1 cellular context compared by ENCODE assay signal in the genomic region with DNA sequence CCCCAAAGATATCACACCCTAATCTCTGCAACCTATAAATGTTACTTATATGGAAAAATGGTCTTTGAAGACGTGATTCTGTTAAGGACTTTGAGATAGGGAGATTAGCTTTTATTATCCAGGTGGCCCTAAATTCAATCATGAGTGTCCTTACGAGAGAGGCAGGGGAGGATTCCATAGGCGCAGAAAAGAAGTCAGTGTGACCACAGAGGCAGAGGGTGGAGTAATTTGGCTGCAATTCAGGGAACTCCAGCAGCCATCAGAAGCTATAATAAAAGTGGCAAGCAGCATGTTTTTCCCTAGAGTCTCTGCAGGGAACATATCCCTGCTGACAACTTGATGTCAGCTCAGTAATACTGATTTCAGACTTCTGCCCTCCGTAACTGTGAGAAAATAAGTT.
A peak's percentile ranks its signal among the peaks of the same experiment; 100 is the strongest.
TF ChIP-seq lines count a peak whose summit lies in the region.

No MANE protein-coding gene starts in this region.

TF ChIP-seq in HEK293, 187 proteins besides CTCF, POLR2A, EP300 and RAD21 (continued from another document):
- peak; percentile 76 for TF ChIP-seq ZNF423 (tag by site-specific recombination; IDR thresholded peaks at IDR 0.05)
- TF ChIP-seq ZNF664 (tag by site-specific recombination; IDR thresholded peaks at IDR 0.05): no peak
- 0 out of 2 replicates have a peak, but pooled peaks have one; percentile 33 for TF ChIP-seq ZNF561 (tag by site-specific recombination; IDR thresholded peaks at IDR 0.05; ENCODE audit: borderline replicate concordance)
- TF ChIP-seq, protein P1, sequence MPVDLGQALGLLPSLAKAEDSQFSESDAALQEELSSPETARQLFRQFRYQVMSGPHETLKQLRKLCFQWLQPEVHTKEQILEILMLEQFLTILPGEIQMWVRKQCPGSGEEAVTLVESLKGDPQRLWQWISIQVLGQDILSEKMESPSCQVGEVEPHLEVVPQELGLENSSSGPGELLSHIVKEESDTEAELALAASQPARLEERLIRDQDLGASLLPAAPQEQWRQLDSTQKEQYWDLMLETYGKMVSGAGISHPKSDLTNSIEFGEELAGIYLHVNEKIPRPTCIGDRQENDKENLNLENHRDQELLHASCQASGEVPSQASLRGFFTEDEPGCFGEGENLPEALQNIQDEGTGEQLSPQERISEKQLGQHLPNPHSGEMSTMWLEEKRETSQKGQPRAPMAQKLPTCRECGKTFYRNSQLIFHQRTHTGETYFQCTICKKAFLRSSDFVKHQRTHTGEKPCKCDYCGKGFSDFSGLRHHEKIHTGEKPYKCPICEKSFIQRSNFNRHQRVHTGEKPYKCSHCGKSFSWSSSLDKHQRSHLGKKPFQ (tag by site-specific recombination; IDR thresholded peaks at IDR 0.05): peak; percentile 45; the same call in 1 of the 2 replicates
- TF ChIP-seq ZNF629 (tag by site-specific recombination; IDR thresholded peaks at IDR 0.05): no peak
- TF ChIP-seq, protein P2, sequence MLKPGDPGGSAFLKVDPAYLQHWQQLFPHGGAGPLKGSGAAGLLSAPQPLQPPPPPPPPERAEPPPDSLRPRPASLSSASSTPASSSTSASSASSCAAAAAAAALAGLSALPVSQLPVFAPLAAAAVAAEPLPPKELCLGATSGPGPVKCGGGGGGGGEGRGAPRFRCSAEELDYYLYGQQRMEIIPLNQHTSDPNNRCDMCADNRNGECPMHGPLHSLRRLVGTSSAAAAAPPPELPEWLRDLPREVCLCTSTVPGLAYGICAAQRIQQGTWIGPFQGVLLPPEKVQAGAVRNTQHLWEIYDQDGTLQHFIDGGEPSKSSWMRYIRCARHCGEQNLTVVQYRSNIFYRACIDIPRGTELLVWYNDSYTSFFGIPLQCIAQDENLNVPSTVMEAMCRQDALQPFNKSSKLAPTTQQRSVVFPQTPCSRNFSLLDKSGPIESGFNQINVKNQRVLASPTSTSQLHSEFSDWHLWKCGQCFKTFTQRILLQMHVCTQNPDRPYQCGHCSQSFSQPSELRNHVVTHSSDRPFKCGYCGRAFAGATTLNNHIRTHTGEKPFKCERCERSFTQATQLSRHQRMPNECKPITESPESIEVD (tag by site-specific recombination; IDR thresholded peaks at IDR 0.05): peak; percentile 91
- TF ChIP-seq OSR2 (tag by site-specific recombination; IDR thresholded peaks at IDR 0.05): peak; percentile 96
- TF ChIP-seq GLI2 (tag by site-specific recombination; IDR thresholded peaks at IDR 0.05; ENCODE audit: borderline replicate concordance, low read depth): peak; percentile 24; the same call in 1 of the 2 replicates
- no peak for TF ChIP-seq ZNF274 (IDR thresholded peaks at IDR 0.05; ENCODE audit: low read length)
- TF ChIP-seq ZNF274 (tag by site-specific recombination; IDR thresholded peaks at IDR 0.05; ENCODE audit: borderline replicate concordance): no peak
- peak; percentile 72; the same call in 1 of the 2 replicates for TF ChIP-seq TCF7L2 (IDR thresholded peaks at IDR 0.05; ENCODE audit: borderline replicate concordance, low read depth, low read length)
- TF ChIP-seq ZNF221 (tag by site-specific recombination; IDR thresholded peaks at IDR 0.05; ENCODE audit: borderline replicate concordance): no peak
- TF ChIP-seq ZNF391 (tag by site-specific recombination; IDR thresholded peaks at IDR 0.05; ENCODE audit: borderline replicate concordance, low read depth): no peak
- TF ChIP-seq OVOL3 (tag by site-specific recombination; IDR thresholded peaks at IDR 0.05): 0 out of 2 replicates have a peak, but pooled peaks have one; percentile 24
- TF ChIP-seq, protein P3, sequence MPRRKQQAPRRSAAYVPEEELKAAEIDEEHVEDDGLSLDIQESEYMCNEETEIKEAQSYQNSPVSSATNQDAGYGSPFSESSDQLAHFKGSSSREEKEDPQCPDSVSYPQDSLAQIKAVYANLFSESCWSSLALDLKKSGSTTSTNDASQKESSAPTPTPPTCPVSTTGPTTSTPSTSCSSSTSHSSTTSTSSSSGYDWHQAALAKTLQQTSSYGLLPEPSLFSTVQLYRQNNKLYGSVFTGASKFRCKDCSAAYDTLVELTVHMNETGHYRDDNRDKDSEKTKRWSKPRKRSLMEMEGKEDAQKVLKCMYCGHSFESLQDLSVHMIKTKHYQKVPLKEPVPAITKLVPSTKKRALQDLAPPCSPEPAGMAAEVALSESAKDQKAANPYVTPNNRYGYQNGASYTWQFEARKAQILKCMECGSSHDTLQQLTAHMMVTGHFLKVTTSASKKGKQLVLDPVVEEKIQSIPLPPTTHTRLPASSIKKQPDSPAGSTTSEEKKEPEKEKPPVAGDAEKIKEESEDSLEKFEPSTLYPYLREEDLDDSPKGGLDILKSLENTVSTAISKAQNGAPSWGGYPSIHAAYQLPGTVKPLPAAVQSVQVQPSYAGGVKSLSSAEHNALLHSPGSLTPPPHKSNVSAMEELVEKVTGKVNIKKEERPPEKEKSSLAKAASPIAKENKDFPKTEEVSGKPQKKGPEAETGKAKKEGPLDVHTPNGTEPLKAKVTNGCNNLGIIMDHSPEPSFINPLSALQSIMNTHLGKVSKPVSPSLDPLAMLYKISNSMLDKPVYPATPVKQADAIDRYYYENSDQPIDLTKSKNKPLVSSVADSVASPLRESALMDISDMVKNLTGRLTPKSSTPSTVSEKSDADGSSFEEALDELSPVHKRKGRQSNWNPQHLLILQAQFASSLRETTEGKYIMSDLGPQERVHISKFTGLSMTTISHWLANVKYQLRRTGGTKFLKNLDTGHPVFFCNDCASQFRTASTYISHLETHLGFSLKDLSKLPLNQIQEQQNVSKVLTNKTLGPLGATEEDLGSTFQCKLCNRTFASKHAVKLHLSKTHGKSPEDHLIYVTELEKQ (tag by site-specific recombination; IDR thresholded peaks at IDR 0.05; ENCODE audit: borderline replicate concordance): no peak
- TF ChIP-seq GLIS1 (tag by site-specific recombination; IDR thresholded peaks at IDR 0.05): peak; percentile 70
- TF ChIP-seq ZNF10 (tag by site-specific recombination; IDR thresholded peaks at IDR 0.05): no peak
